Comparison of ENCODE assay signal across 15 cellular contexts in genomic region chr6:164098857-164099534, GRCh38.
DNase-seq lines count a peak whose midpoint lies in the region; ATAC-seq, FAIRE-seq and TF ChIP-seq lines count a peak whose summit lies in the region.
"Had no signal": no experiment of that assay in that cellular context is flagged by ENCODE, and none has a peak within 500 bp of the region (broad histone marks: within the 10 kb centered on the region; RNA-seq: fewer than 3 reads in every experiment).

No MANE protein-coding gene starts in this region.

- no peak overlapping the region for H2AK5ac ChIP-seq in H1 (ENCODE audit: low read depth, low read length)

- TF ChIP-seq POLR2A in H1 (IDR thresholded peaks at IDR 0.05; ENCODE audit: control extremely low read depth in 1 of 2, low read depth in 2 of 2, low read length in 2 of 2) (no peak), HepG2 (IDR thresholded peaks at IDR 0.05; ENCODE audit: insufficient read depth in 1 of 2, low read depth in 2 of 2, low read length in 2 of 2) (no peak)

- H3K27ac ChIP-seq in H1 (ENCODE audit: low read depth, low read length) (no peak overlapping the region), HepG2 (ENCODE audit: extremely low read length, insufficient read depth, low read length) (no peak overlapping the region), temporal lobe (ENCODE audit: low read depth, low read length) (peak overlapping the region; percentile 17)

- H3K9ac ChIP-seq in adipocyte (ENCODE audit: low read length), result no peak overlapping the region
- H3K9ac ChIP-seq in H1 (replicated peaks in 1 of 4; ENCODE audit: extremely low read depth in 1 of 4, low read depth in 3 of 4, low read length in 3 of 4), result no peak overlapping the region
- no peak overlapping the region for H3K9ac ChIP-seq in HepG2 (ENCODE audit: insufficient read depth, low read depth, low read length)

- no peaks in the 10 kb centered on the region for H3K4me1 Mint-ChIP-seq in stimulated activated naive CD8-positive, alpha-beta T cell treated with anti-CD3 and anti-CD28 coated beads, Interleukin-15, amount 100 ng/mL, for 72 hours
- H3K4me1 Mint-ChIP-seq in activated CD8-positive, alpha-beta T cell treated with anti-CD3 and anti-CD28 coated beads for 36 hours (ENCODE audit: low read depth), result no peaks in the 10 kb centered on the region

- H3K18ac ChIP-seq in H1 (ENCODE audit: extremely low read depth, low read length), result no peak overlapping the region

- H3K4me3 ChIP-seq in adipocyte (ENCODE audit: low read length), result peak overlapping the region; percentile 55
- no peak overlapping the region for H3K4me3 ChIP-seq in H1 (ENCODE audit: extremely low read depth in 1 of 4, insufficient read depth in 2 of 4, low read depth in 3 of 4, low read length in 4 of 4)
- no peak overlapping the region for H3K4me3 ChIP-seq in HepG2 (replicated peaks in 1 of 3; ENCODE audit: insufficient read depth in 1 of 3, low read depth in 2 of 3, low read length in 3 of 3)

- no peak overlapping the region for H4K91ac ChIP-seq in H1 (replicated peaks; ENCODE audit: insufficient read length, low read length)

- H3K36me3 Mint-ChIP-seq in activated CD8-positive, alpha-beta T cell treated with anti-CD3 and anti-CD28 coated beads for 36 hours (ENCODE audit: low read depth), result no peaks in the 10 kb centered on the region

- no peak overlapping the region for H2BK5ac ChIP-seq in H1 (ENCODE audit: low read depth, low read length)

- peaks cover 32% of the 10 kb centered on the region for H3K27me3 Mint-ChIP-seq in stimulated activated naive CD8-positive, alpha-beta T cell treated with anti-CD3 and anti-CD28 coated beads, Interleukin-15, amount 100 ng/mL, for 72 hours
- H3K27me3 Mint-ChIP-seq in activated CD8-positive, alpha-beta T cell treated with anti-CD3 and anti-CD28 coated beads for 36 hours, result peaks cover 1% of the 10 kb centered on the region

- H3K56ac ChIP-seq in H1 (replicated peaks; ENCODE audit: insufficient read length, low read depth, low read length), result no peak overlapping the region

- H3K4ac ChIP-seq in H1 (replicated peaks; ENCODE audit: insufficient read length, low read depth, low read length), result peak overlapping the region; percentile 10

- H2BK12ac ChIP-seq in H1 (ENCODE audit: low read depth, low read length), result no peak overlapping the region; the same call in 1 of the 2 replicates

- TF ChIP-seq CTCF in H1 (IDR thresholded peaks at IDR 0.05; ENCODE audit: control extremely low read depth in 1 of 3, insufficient read depth in 1 of 3, low read depth in 1 of 3, low read length in 3 of 3) (no peak), HepG2 (CRISPR knock-in tag; IDR thresholded peaks at IDR 0.05) (no peak)
- no peak for TF ChIP-seq CTCF in activated CD8-positive, alpha-beta T cell treated with anti-CD3 and anti-CD28 coated beads for 36 hours (IDR thresholded peaks at IDR 0.05)

- no TSS peak for BruUV-seq in HepG2 (replicated peaks; lab: Mats Ljungman, UMichigan)

- in situ Hi-C loops in HepG2 (cut with HindIII; ENCODE audit: extremely low pct_ligation_motif_present, low pct_unique_long_range_greater_than_20kb), result no loop called here

- no peak overlapping the region for H3K4me3 Mint-ChIP-seq in stimulated activated naive CD8-positive, alpha-beta T cell treated with anti-CD3 and anti-CD28 coated beads, Interleukin-15, amount 100 ng/mL, for 72 hours
- no peak overlapping the region for H3K4me3 Mint-ChIP-seq in activated CD8-positive, alpha-beta T cell treated with anti-CD3 and anti-CD28 coated beads for 36 hours
- H3K4me3 Mint-ChIP-seq: H9 had no signal

- WGBS in H1 (ENCODE audit: extremely low coverage in 1 of 2, insufficient coverage in 1 of 2, insufficient read length in 1 of 2, insufficient replicate concordance in 2 of 2, low coverage in 1 of 2, low lambda C conversion rate in 2 of 2, missing lambda C conversion rate in 1 of 2), 2 experiments, result 88% methylated on average over 16 of the region's 16 CpGs; no CpG with 5 or more reads in 1 of the 2 experiments
- 39% methylated on average over 16 of the region's 16 CpGs for WGBS in HepG2 (ENCODE audit: low lambda C conversion rate)

- no peak overlapping the region for H4K5ac ChIP-seq in H1 (ENCODE audit: insufficient read length, low read depth, low read length)

- H3K36me3 ChIP-seq in adipocyte (ENCODE audit: control insufficient read depth, insufficient read depth, low read length, severe bottlenecking) (no peaks in the 10 kb centered on the region), H1 (ENCODE audit: control insufficient read depth in 2 of 4, insufficient read depth in 4 of 4, low read length in 3 of 4) (no peaks in the 10 kb centered on the region), HepG2 (replicated peaks in 1 of 2; ENCODE audit: control insufficient read depth in 1 of 2, insufficient read depth in 2 of 2, low read length in 2 of 2) (no peaks in the 10 kb centered on the region)

- H4K20me1 ChIP-seq in H1 (replicated peaks in 1 of 2; ENCODE audit: control insufficient read depth in 1 of 2, insufficient read depth in 2 of 2, low read length in 2 of 2), result no peaks in the 10 kb centered on the region
- H4K20me1 ChIP-seq in HepG2 (ENCODE audit: insufficient read depth, low read length), result no peaks in the 10 kb centered on the region

- TF ChIP-seq RAD21 in H1 (IDR thresholded peaks at IDR 0.05 in 1 of 2, conservative IDR thresholded peaks at IDR 0.05 in 1 of 2; ENCODE audit: low read depth in 2 of 2, low read length in 2 of 2) (no peak), HepG2 (CRISPR knock-in tag; IDR thresholded peaks at IDR 0.05) (no peak)

- CTCF ChIA-PET in H1 (lab: Charles Lee; ENCODE audit: partially characterized antibody) (interaction anchor here (1.6 to 2.2 kb wide), 5 partner anchors 9 to 446 kb away, joined by 3 to 9 read pairs (median 7); no protein-coding TSS in a partner anchor), HepG2 (lab: Yijun Ruan, JAX; ENCODE audit: low intra/inter-chr PET ratio, low total read pairs) (no interaction called here)
- CTCF ChIA-PET in activated CD8-positive, alpha-beta T cell treated with anti-CD3 and anti-CD28 coated beads for 36 hours (lab: Charles Lee), result no interaction called here

- peaks cover 5 to 15% of the 10 kb centered on the region in 2 donors for H3K9me3 Mint-ChIP-seq in stimulated activated naive CD8-positive, alpha-beta T cell treated with anti-CD3 and anti-CD28 coated beads, Interleukin-15, amount 100 ng/mL, for 72 hours
- H3K9me3 Mint-ChIP-seq in activated CD8-positive, alpha-beta T cell treated with anti-CD3 and anti-CD28 coated beads for 36 hours, result peaks cover 1% of the 10 kb centered on the region

- no peak overlapping the region for H3K23ac ChIP-seq in H1 (ENCODE audit: insufficient read length)

- H2AFZ ChIP-seq in H1 (ENCODE audit: low read length), result peak overlapping the region; percentile 87
- no peak overlapping the region for H2AFZ ChIP-seq in HepG2 (ENCODE audit: low read length)

- POLR2A ChIA-PET in H1 (lab: Charles Lee; ENCODE audit: partially characterized antibody), result no interaction called here
- POLR2A ChIA-PET in HepG2 (lab: Yijun Ruan, JAX), result no interaction called here
- POLR2A ChIA-PET in activated CD8-positive, alpha-beta T cell treated with anti-CD3 and anti-CD28 coated beads for 36 hours (lab: Charles Lee), result no interaction called here

- H3K23me2 ChIP-seq in H1 (ENCODE audit: low read depth, low read length), result no peaks in the 10 kb centered on the region

- H2BK15ac ChIP-seq in H1 (ENCODE audit: low read length), result no peak overlapping the region

- no peak overlapping the region for H3K27ac Mint-ChIP-seq in stimulated activated naive CD8-positive, alpha-beta T cell treated with anti-CD3 and anti-CD28 coated beads, Interleukin-15, amount 100 ng/mL, for 72 hours
- no peak overlapping the region for H3K27ac Mint-ChIP-seq in activated CD8-positive, alpha-beta T cell treated with anti-CD3 and anti-CD28 coated beads for 36 hours
- H3K27ac Mint-ChIP-seq: H9 had no signal

- no peaks in the 10 kb centered on the region for H3K27me3 ChIP-seq in adipocyte (replicated peaks; ENCODE audit: control insufficient read depth, insufficient read depth, low read length)
- no peaks in the 10 kb centered on the region for H3K27me3 ChIP-seq in H1 (replicated peaks in 1 of 4; ENCODE audit: control insufficient read depth in 3 of 4, extremely low read depth in 1 of 4, insufficient read depth in 3 of 4, low read length in 3 of 4)
- no peaks in the 10 kb centered on the region; a peak in 2 of 5 replicates for H3K27me3 ChIP-seq in HepG2 (ENCODE audit: control insufficient read depth in 1 of 2, insufficient read depth in 2 of 2, low read length in 2 of 2)

- no peaks in the 10 kb centered on the region for H3K9me3 ChIP-seq in adipocyte (ENCODE audit: control insufficient read depth, low read length)
- no peaks in the 10 kb centered on the region for H3K9me3 ChIP-seq in H1 (ENCODE audit: insufficient read depth in 2 of 2, low read depth in 1 of 2, low read length in 1 of 2)
- no peaks in the 10 kb centered on the region for H3K9me3 ChIP-seq in HepG2 (ENCODE audit: low read length)

- DNase-seq in adipocyte (ENCODE audit: low read depth) (no peak), H1 (ENCODE audit: low read depth in 1 of 2, low spot score in 2 of 2) (no peak), HepG2 (ENCODE audit: low spot score) (peak; percentile 14)
- no peak for DNase-seq in stimulated activated naive CD8-positive, alpha-beta T cell treated with anti-CD3 and anti-CD28 coated beads, Interleukin-15, amount 100 ng/mL, for 72 hours
- no peak for DNase-seq in activated CD8-positive, alpha-beta T cell treated with anti-CD3 and anti-CD28 coated beads for 36 hours
- DNase-seq: activated CD4-positive, alpha-beta T cell treated with anti-CD3 and anti-CD28 coated beads, Interleukin-2, amount 50 U/mL, for 1 hour; central memory CD4-positive, alpha-beta T cell; H9; NCI-H1417; NCI-H526 treated with DMSO at 0.1 percent for 48 hours; SIG-M5; T1000 had no signal

- H2BK20ac ChIP-seq in H1 (ENCODE audit: low read length), result no peak overlapping the region

- H4K8ac ChIP-seq in H1 (ENCODE audit: extremely low read depth, insufficient read depth, low read length), result no peak overlapping the region

- no peak overlapping the region for H3K14ac ChIP-seq in H1 (ENCODE audit: insufficient read length)

- peaks cover 20% of the 10 kb centered on the region for H3K4me1 ChIP-seq in adipocyte (ENCODE audit: control insufficient read depth, insufficient read depth, low read length)
- H3K4me1 ChIP-seq in H1 (replicated peaks in 1 of 4; ENCODE audit: control insufficient read depth in 3 of 4, insufficient read depth in 4 of 4, low read length in 3 of 4), result peaks cover 0 to 4% (median 0%) of the 10 kb centered on the region in 4 experiments; a peak in 2 of 7 replicates
- peaks cover 9% of the 10 kb centered on the region; the same call in 1 of the 2 replicates for H3K4me1 ChIP-seq in HepG2 (ENCODE audit: insufficient read depth, low read length)

- TF ChIP-seq EP300 in H1 (IDR thresholded peaks at IDR 0.05; ENCODE audit: borderline replicate concordance in 1 of 2, low read depth in 2 of 2, low read length in 2 of 2) (no peak), HepG2 (IDR thresholded peaks at IDR 0.05; ENCODE audit: low read depth in 2 of 2, low read length in 2 of 2) (no peak), HepG2 (CRISPR knock-in tag; IDR thresholded peaks at IDR 0.05; ENCODE audit: borderline replicate concordance) (no peak)

- no peaks in the 10 kb centered on the region for H3K79me1 ChIP-seq in H1 (ENCODE audit: low read depth, low read length)

- H3K4me2 ChIP-seq in H1 (ENCODE audit: insufficient read depth in 1 of 2, low read depth in 2 of 2, low read length in 2 of 2) (no peak overlapping the region), HepG2 (ENCODE audit: low read depth, low read length) (no peak overlapping the region)

- intact Hi-C loops in HepG2 (cut with micrococcal nuclease; ENCODE audit: unreplicated experiment), result no loop called here
- intact Hi-C loops in activated CD8-positive, alpha-beta T cell treated with anti-CD3 and anti-CD28 coated beads for 36 hours (cut with micrococcal nuclease), result no loop called here

- H3K79me2 ChIP-seq in H1 (ENCODE audit: control insufficient read depth in 1 of 2, insufficient read depth in 2 of 2, low read length in 2 of 2), result no peaks in the 10 kb centered on the region
- H3K79me2 ChIP-seq in HepG2 (ENCODE audit: insufficient read depth, low read length), result no peaks in the 10 kb centered on the region

- no peak for FAIRE-seq in H1 (lab: Jason Lieb, UNC)
- FAIRE-seq in HepG2 (lab: Jason Lieb, UNC), result peak; percentile 40
- FAIRE-seq: GM18507 had no signal

- ATAC-seq in HepG2, result peak; percentile 76
- ATAC-seq in stimulated activated naive CD8-positive, alpha-beta T cell treated with anti-CD3 and anti-CD28 coated beads, Interleukin-15, amount 100 ng/mL, for 72 hours, result no peak
- ATAC-seq in activated CD8-positive, alpha-beta T cell treated with anti-CD3 and anti-CD28 coated beads for 36 hours, result no peak
- ATAC-seq in HG02798 (IDR thresholded peaks at IDR 0.05; ENCODE audit: poor library complexity, unreplicated experiment), result no peak

- no peak overlapping the region for H2BK120ac ChIP-seq in H1 (replicated peaks; ENCODE audit: low read depth, low read length)
